In the genomic region with DNA sequence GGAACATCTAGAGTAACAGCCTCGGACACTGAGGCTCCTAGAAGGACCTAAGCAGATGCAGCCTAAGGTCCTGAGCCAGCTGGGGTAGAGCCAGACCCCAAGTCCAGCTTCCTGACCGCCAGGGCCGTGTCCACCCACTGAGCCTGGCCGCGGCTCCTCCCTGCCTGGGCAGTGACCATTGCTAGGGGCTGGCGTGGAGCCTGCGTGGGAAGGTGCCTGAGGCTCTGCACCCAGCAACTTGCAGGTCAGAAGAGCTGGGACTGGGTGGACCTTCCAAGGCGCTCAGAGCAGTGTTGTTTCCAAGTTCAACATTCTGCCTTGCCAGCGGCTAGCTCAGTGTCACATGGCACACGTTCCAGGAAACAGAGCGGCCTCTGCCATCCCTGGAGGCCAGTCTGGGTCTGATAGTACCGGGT, we compare ENCODE assay signal across 1 cellular context.
TF ChIP-seq lines count a peak whose summit lies in the region.

No MANE protein-coding gene starts in this region.

TF ChIP-seq in K562, 482 proteins besides CTCF, POLR2A, EP300 and RAD21 (continued from another document and continues in another):
- TF ChIP-seq SMC3 (conservative IDR thresholded peaks at IDR 0.05; ENCODE audit: insufficient read depth, low read depth, low read length) (no peak), CAMTA2 (CRISPR knock-in tag; conservative IDR thresholded peaks at IDR 0.05) (no peak), XRCC3 (IDR thresholded peaks at IDR 0.05) (no peak), GATAD2A (IDR thresholded peaks at IDR 0.05) (peak; percentile 74; the same call in 1 of the 2 replicates), ZBTB17 (CRISPR knock-in tag; IDR thresholded peaks at IDR 0.05) (peak; percentile 71; the same call in 1 of the 2 replicates), PHF8 (IDR thresholded peaks at IDR 0.05; ENCODE audit: borderline replicate concordance, low read length) (peak; percentile 30; the same call in 1 of the 2 replicates), ARNT (IDR thresholded peaks at IDR 0.05) (no peak), ERF (CRISPR knock-in tag; IDR thresholded peaks at IDR 0.05) (peak; percentile 94), RCOR1 (IDR thresholded peaks at IDR 0.05; ENCODE audit: borderline replicate concordance in 1 of 2, low read depth in 2 of 2, low read length in 2 of 2) (peak in 1 of 2 experiments; percentile 35; a peak in 1 of 4 replicates), MCM3 (IDR thresholded peaks at IDR 0.05) (no peak), NONO (IDR thresholded peaks at IDR 0.05; ENCODE audit: low read depth in 2 of 2, low read length in 1 of 2) (0 out of 4 replicates have a peak, but pooled peaks of 1 of the 2 experiments have one; percentile 39), HDGF (IDR thresholded peaks at IDR 0.05) (peak; percentile 66; the same call in 1 of the 2 replicates), ETV6 (IDR thresholded peaks at IDR 0.05; ENCODE audit: borderline replicate concordance in 1 of 2, low read depth in 2 of 2, low read length in 1 of 2) (no peak), ETV6 (CRISPR knock-in tag; IDR thresholded peaks at IDR 0.05; ENCODE audit: borderline replicate concordance) (no peak), TBL1XR1 (IDR thresholded peaks at IDR 0.05; ENCODE audit: low read length in 2 of 2) (no peak), IFI16 (CRISPR knock-in tag; IDR thresholded peaks at IDR 0.05) (no peak), POLR2G (IDR thresholded peaks at IDR 0.05; ENCODE audit: low read depth, low read length) (peak; percentile 45; the same call in 1 of the 2 replicates), ESRRA (IDR thresholded peaks at IDR 0.05; ENCODE audit: borderline replicate concordance, low read depth) (no peak), GABPA (tag; conservative IDR thresholded peaks at IDR 0.05; ENCODE audit: low read depth) (no peak), HDAC2 (IDR thresholded peaks at IDR 0.05) (0 out of 2 replicates have a peak, but pooled peaks have one; percentile 20), ZNF41 (CRISPR knock-in tag; conservative IDR thresholded peaks at IDR 0.05) (no peak), THRAP3 (IDR thresholded peaks at IDR 0.05; ENCODE audit: borderline replicate concordance) (no peak), NCOA6 (IDR thresholded peaks at IDR 0.05) (no peak), BRD9 (IDR thresholded peaks at IDR 0.05; ENCODE audit: low read depth, partially characterized antibody) (no peak), NR2C1 (IDR thresholded peaks at IDR 0.05) (no peak), NR2C1 (tag; IDR thresholded peaks at IDR 0.05) (peak; percentile 33; the same call in 1 of the 2 replicates)
- TF ChIP-seq, protein P1, sequence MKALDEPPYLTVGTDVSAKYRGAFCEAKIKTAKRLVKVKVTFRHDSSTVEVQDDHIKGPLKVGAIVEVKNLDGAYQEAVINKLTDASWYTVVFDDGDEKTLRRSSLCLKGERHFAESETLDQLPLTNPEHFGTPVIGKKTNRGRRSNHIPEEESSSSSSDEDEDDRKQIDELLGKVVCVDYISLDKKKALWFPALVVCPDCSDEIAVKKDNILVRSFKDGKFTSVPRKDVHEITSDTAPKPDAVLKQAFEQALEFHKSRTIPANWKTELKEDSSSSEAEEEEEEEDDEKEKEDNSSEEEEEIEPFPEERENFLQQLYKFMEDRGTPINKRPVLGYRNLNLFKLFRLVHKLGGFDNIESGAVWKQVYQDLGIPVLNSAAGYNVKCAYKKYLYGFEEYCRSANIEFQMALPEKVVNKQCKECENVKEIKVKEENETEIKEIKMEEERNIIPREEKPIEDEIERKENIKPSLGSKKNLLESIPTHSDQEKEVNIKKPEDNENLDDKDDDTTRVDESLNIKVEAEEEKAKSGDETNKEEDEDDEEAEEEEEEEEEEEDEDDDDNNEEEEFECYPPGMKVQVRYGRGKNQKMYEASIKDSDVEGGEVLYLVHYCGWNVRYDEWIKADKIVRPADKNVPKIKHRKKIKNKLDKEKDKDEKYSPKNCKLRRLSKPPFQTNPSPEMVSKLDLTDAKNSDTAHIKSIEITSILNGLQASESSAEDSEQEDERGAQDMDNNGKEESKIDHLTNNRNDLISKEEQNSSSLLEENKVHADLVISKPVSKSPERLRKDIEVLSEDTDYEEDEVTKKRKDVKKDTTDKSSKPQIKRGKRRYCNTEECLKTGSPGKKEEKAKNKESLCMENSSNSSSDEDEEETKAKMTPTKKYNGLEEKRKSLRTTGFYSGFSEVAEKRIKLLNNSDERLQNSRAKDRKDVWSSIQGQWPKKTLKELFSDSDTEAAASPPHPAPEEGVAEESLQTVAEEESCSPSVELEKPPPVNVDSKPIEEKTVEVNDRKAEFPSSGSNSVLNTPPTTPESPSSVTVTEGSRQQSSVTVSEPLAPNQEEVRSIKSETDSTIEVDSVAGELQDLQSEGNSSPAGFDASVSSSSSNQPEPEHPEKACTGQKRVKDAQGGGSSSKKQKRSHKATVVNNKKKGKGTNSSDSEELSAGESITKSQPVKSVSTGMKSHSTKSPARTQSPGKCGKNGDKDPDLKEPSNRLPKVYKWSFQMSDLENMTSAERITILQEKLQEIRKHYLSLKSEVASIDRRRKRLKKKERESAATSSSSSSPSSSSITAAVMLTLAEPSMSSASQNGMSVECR (CRISPR knock-in tag; IDR thresholded peaks at IDR 0.05): 0 out of 2 replicates have a peak, but pooled peaks have one; percentile 11
- TF ChIP-seq, protein P2, sequence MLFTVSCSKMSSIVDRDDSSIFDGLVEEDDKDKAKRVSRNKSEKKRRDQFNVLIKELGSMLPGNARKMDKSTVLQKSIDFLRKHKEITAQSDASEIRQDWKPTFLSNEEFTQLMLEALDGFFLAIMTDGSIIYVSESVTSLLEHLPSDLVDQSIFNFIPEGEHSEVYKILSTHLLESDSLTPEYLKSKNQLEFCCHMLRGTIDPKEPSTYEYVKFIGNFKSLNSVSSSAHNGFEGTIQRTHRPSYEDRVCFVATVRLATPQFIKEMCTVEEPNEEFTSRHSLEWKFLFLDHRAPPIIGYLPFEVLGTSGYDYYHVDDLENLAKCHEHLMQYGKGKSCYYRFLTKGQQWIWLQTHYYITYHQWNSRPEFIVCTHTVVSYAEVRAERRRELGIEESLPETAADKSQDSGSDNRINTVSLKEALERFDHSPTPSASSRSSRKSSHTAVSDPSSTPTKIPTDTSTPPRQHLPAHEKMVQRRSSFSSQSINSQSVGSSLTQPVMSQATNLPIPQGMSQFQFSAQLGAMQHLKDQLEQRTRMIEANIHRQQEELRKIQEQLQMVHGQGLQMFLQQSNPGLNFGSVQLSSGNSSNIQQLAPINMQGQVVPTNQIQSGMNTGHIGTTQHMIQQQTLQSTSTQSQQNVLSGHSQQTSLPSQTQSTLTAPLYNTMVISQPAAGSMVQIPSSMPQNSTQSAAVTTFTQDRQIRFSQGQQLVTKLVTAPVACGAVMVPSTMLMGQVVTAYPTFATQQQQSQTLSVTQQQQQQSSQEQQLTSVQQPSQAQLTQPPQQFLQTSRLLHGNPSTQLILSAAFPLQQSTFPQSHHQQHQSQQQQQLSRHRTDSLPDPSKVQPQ (CRISPR knock-in tag; IDR thresholded peaks at IDR 0.05; ENCODE audit: borderline replicate concordance): no peak
- TF ChIP-seq, protein P3, sequence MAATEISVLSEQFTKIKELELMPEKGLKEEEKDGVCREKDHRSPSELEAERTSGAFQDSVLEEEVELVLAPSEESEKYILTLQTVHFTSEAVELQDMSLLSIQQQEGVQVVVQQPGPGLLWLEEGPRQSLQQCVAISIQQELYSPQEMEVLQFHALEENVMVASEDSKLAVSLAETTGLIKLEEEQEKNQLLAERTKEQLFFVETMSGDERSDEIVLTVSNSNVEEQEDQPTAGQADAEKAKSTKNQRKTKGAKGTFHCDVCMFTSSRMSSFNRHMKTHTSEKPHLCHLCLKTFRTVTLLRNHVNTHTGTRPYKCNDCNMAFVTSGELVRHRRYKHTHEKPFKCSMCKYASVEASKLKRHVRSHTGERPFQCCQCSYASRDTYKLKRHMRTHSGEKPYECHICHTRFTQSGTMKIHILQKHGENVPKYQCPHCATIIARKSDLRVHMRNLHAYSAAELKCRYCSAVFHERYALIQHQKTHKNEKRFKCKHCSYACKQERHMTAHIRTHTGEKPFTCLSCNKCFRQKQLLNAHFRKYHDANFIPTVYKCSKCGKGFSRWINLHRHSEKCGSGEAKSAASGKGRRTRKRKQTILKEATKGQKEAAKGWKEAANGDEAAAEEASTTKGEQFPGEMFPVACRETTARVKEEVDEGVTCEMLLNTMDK (IDR thresholded peaks at IDR 0.05; ENCODE audit: borderline replicate concordance, insufficient read depth, low read depth, low read length, poor library complexity, severe bottlenecking): no peak
- TF ChIP-seq, protein P4, sequence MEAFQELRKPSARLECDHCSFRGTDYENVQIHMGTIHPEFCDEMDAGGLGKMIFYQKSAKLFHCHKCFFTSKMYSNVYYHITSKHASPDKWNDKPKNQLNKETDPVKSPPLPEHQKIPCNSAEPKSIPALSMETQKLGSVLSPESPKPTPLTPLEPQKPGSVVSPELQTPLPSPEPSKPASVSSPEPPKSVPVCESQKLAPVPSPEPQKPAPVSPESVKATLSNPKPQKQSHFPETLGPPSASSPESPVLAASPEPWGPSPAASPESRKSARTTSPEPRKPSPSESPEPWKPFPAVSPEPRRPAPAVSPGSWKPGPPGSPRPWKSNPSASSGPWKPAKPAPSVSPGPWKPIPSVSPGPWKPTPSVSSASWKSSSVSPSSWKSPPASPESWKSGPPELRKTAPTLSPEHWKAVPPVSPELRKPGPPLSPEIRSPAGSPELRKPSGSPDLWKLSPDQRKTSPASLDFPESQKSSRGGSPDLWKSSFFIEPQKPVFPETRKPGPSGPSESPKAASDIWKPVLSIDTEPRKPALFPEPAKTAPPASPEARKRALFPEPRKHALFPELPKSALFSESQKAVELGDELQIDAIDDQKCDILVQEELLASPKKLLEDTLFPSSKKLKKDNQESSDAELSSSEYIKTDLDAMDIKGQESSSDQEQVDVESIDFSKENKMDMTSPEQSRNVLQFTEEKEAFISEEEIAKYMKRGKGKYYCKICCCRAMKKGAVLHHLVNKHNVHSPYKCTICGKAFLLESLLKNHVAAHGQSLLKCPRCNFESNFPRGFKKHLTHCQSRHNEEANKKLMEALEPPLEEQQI (IDR thresholded peaks at IDR 0.05): no peak
- TF ChIP-seq, protein P5, sequence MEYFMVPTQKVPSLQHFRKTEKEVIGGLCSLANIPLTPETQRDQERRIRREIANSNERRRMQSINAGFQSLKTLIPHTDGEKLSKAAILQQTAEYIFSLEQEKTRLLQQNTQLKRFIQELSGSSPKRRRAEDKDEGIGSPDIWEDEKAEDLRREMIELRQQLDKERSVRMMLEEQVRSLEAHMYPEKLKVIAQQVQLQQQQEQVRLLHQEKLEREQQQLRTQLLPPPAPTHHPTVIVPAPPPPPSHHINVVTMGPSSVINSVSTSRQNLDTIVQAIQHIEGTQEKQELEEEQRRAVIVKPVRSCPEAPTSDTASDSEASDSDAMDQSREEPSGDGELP (CRISPR knock-in tag; IDR thresholded peaks at IDR 0.05; ENCODE audit: borderline replicate concordance): peak; percentile 66; the same call in 1 of the 2 replicates
- TF ChIP-seq, protein P6, sequence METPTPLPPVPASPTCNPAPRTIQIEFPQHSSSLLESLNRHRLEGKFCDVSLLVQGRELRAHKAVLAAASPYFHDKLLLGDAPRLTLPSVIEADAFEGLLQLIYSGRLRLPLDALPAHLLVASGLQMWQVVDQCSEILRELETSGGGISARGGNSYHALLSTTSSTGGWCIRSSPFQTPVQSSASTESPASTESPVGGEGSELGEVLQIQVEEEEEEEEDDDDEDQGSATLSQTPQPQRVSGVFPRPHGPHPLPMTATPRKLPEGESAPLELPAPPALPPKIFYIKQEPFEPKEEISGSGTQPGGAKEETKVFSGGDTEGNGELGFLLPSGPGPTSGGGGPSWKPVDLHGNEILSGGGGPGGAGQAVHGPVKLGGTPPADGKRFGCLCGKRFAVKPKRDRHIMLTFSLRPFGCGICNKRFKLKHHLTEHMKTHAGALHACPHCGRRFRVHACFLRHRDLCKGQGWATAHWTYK (CRISPR knock-in tag; IDR thresholded peaks at IDR 0.05): peak; percentile 89
- TF ChIP-seq, protein P7, sequence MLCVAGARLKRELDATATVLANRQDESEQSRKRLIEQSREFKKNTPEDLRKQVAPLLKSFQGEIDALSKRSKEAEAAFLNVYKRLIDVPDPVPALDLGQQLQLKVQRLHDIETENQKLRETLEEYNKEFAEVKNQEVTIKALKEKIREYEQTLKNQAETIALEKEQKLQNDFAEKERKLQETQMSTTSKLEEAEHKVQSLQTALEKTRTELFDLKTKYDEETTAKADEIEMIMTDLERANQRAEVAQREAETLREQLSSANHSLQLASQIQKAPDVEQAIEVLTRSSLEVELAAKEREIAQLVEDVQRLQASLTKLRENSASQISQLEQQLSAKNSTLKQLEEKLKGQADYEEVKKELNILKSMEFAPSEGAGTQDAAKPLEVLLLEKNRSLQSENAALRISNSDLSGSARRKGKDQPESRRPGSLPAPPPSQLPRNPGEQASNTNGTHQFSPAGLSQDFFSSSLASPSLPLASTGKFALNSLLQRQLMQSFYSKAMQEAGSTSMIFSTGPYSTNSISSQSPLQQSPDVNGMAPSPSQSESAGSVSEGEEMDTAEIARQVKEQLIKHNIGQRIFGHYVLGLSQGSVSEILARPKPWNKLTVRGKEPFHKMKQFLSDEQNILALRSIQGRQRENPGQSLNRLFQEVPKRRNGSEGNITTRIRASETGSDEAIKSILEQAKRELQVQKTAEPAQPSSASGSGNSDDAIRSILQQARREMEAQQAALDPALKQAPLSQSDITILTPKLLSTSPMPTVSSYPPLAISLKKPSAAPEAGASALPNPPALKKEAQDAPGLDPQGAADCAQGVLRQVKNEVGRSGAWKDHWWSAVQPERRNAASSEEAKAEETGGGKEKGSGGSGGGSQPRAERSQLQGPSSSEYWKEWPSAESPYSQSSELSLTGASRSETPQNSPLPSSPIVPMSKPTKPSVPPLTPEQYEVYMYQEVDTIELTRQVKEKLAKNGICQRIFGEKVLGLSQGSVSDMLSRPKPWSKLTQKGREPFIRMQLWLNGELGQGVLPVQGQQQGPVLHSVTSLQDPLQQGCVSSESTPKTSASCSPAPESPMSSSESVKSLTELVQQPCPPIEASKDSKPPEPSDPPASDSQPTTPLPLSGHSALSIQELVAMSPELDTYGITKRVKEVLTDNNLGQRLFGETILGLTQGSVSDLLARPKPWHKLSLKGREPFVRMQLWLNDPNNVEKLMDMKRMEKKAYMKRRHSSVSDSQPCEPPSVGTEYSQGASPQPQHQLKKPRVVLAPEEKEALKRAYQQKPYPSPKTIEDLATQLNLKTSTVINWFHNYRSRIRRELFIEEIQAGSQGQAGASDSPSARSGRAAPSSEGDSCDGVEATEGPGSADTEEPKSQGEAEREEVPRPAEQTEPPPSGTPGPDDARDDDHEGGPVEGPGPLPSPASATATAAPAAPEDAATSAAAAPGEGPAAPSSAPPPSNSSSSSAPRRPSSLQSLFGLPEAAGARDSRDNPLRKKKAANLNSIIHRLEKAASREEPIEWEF (CRISPR knock-in tag; IDR thresholded peaks at IDR 0.05): 0 out of 2 replicates have a peak, but pooled peaks have one; percentile 44
- TF ChIP-seq, protein P8, sequence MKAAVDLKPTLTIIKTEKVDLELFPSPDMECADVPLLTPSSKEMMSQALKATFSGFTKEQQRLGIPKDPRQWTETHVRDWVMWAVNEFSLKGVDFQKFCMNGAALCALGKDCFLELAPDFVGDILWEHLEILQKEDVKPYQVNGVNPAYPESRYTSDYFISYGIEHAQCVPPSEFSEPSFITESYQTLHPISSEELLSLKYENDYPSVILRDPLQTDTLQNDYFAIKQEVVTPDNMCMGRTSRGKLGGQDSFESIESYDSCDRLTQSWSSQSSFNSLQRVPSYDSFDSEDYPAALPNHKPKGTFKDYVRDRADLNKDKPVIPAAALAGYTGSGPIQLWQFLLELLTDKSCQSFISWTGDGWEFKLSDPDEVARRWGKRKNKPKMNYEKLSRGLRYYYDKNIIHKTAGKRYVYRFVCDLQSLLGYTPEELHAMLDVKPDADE (conservative IDR thresholded peaks at IDR 0.05; ENCODE audit: control insufficient read depth, low read depth, low read length): 0 out of 2 replicates have a peak, but pooled peaks have one; percentile 20
